26 cellular contexts compared by ENCODE assay signal in genomic region chr14:90971687-90972086, GRCh38.
DNase-seq lines count a peak whose midpoint lies in the region; ATAC-seq, FAIRE-seq and TF ChIP-seq lines count a peak whose summit lies in the region.
"Had no signal": no experiment of that assay in that cellular context is flagged by ENCODE, and none has a peak within 500 bp of the region (broad histone marks: within the 10 kb centered on the region; RNA-seq: fewer than 3 reads in every experiment).

No MANE protein-coding gene starts in this region.

- POLR2A ChIA-PET in activated CD4-positive, alpha-beta T cell treated with anti-CD3 and anti-CD28 coated beads for 36 hours (lab: Charles Lee): no interaction called here
- POLR2A ChIA-PET in activated naive CD8-positive, alpha-beta T cell treated with anti-CD3 and anti-CD28 coated beads, Interleukin-2, amount 10 ng/mL, durations not matched to agents 7 days and 5 days (lab: Charles Lee): no interaction called here

- no peak for TF ChIP-seq CTCF in Calu3 (IDR thresholded peaks at IDR 0.05; ENCODE audit: unreplicated experiment)
- no peak for TF ChIP-seq CTCF in D721Med (IDR thresholded peaks at IDR 0.05; ENCODE audit: insufficient read depth, missing control alignments)

- FAIRE-seq in D721Med (lab: Jason Lieb, UNC): no peak
- FAIRE-seq: GM12878, GM19239, H1 had no signal

- no peak for ATAC-seq in activated CD4-positive, alpha-beta T cell treated with anti-CD3 and anti-CD28 coated beads for 36 hours
- no peak for ATAC-seq in activated naive CD4-positive, alpha-beta T cell treated with anti-CD3 and anti-CD28 coated beads, Interleukin-2, amount 50 U/mL, for 72 hours
- ATAC-seq in activated naive CD8-positive, alpha-beta T cell treated with anti-CD3 and anti-CD28 coated beads, Interleukin-2, amount 10 ng/mL, durations not matched to agents 7 days and 5 days (ENCODE audit: low read depth): no peak
- ATAC-seq: A549, GM12878 had no signal

- H3K27me3 Mint-ChIP-seq in activated CD4-positive, alpha-beta T cell treated with anti-CD3 and anti-CD28 coated beads for 36 hours: no peaks in the 10 kb centered on the region
- no peaks in the 10 kb centered on the region for H3K27me3 Mint-ChIP-seq in activated naive CD4-positive, alpha-beta T cell treated with anti-CD3 and anti-CD28 coated beads, Interleukin-2, amount 50 U/mL, for 24 hours
- no peaks in the 10 kb centered on the region for H3K27me3 Mint-ChIP-seq in Calu3 (ENCODE audit: unreplicated experiment)
- H3K27me3 Mint-ChIP-seq in activated naive CD8-positive, alpha-beta T cell treated with anti-CD3 and anti-CD28 coated beads, Interleukin-2, amount 10 ng/mL, durations not matched to agents 7 days and 5 days: no peaks in the 10 kb centered on the region
- H3K27me3 Mint-ChIP-seq: CD4-positive, alpha-beta memory T cell had no signal

- H3K4me1 Mint-ChIP-seq in activated CD4-positive, alpha-beta T cell treated with anti-CD3 and anti-CD28 coated beads for 36 hours: peaks cover 40% of the 10 kb centered on the region
- H3K4me1 Mint-ChIP-seq in activated naive CD4-positive, alpha-beta T cell treated with anti-CD3 and anti-CD28 coated beads, Interleukin-2, amount 50 U/mL, for 24 hours: peaks cover 33% of the 10 kb centered on the region
- peaks cover 11% of the 10 kb centered on the region for H3K4me1 Mint-ChIP-seq in Calu3 (ENCODE audit: low read depth, unreplicated experiment)
- peaks cover 43% of the 10 kb centered on the region for H3K4me1 Mint-ChIP-seq in activated naive CD8-positive, alpha-beta T cell treated with anti-CD3 and anti-CD28 coated beads, Interleukin-2, amount 10 ng/mL, durations not matched to agents 7 days and 5 days

- peaks cover 2% of the 10 kb centered on the region for H3K9me3 Mint-ChIP-seq in activated CD4-positive, alpha-beta T cell treated with anti-CD3 and anti-CD28 coated beads for 36 hours (ENCODE audit: low read depth)
- peaks cover 5% of the 10 kb centered on the region for H3K9me3 Mint-ChIP-seq in activated naive CD4-positive, alpha-beta T cell treated with anti-CD3 and anti-CD28 coated beads, Interleukin-2, amount 50 U/mL, for 24 hours
- H3K9me3 Mint-ChIP-seq in activated naive CD4-positive, alpha-beta T cell treated with anti-CD3 and anti-CD28 coated beads, Interleukin-2, amount 50 U/mL, for 72 hours: peaks cover 0 to 5% of the 10 kb centered on the region in 2 donors
- no peaks in the 10 kb centered on the region for H3K9me3 Mint-ChIP-seq in Calu3 (ENCODE audit: low read depth, unreplicated experiment)
- H3K9me3 Mint-ChIP-seq in activated naive CD8-positive, alpha-beta T cell treated with anti-CD3 and anti-CD28 coated beads, Interleukin-2, amount 10 ng/mL, durations not matched to agents 7 days and 5 days: peaks cover 8% of the 10 kb centered on the region
- H3K9me3 Mint-ChIP-seq: CD4-positive, alpha-beta memory T cell had no signal

- CTCF ChIA-PET in activated CD4-positive, alpha-beta T cell treated with anti-CD3 and anti-CD28 coated beads for 36 hours (lab: Charles Lee): interaction anchor here (2.3 kb wide), 1 partner anchor 39 kb away, joined by 8 read pairs; no protein-coding TSS in a partner anchor
- CTCF ChIA-PET in Calu3 (lab: Charles Lee): no interaction called here

- no peak for DNase-seq in activated CD4-positive, alpha-beta T cell treated with anti-CD3 and anti-CD28 coated beads for 36 hours
- DNase-seq in activated CD4-positive, alpha-beta T cell treated with anti-CD3 and anti-CD28 coated beads, Interleukin-2, amount 50 U/mL, for 4 hours: no peak
- no peak for DNase-seq in activated naive CD4-positive, alpha-beta T cell treated with anti-CD3 and anti-CD28 coated beads, Interleukin-2, amount 50 U/mL, for 72 hours (ENCODE audit: low spot score in 2 of 2)
- DNase-seq in Calu3: no peak
- DNase-seq in activated naive CD8-positive, alpha-beta T cell treated with anti-CD3 and anti-CD28 coated beads, Interleukin-2, amount 10 ng/mL, durations not matched to agents 7 days and 5 days: no peak
- no peak for DNase-seq in NCI-H1694 (lab: John Stamatoyannopoulos, UW)
- DNase-seq in D721Med (ENCODE audit: insufficient read length, low spot score): no peak
- DNase-seq: 8988T; ACHN; AML-193; BE2C; CD4-positive, alpha-beta memory T cell; COR-L47; DMS 273 treated with DMSO at 0.1 percent for 48 hours; DMS79; EL; GDM1; GM23248; H7; HCEC 1CT had no signal

- H3K27ac Mint-ChIP-seq in activated CD4-positive, alpha-beta T cell treated with anti-CD3 and anti-CD28 coated beads for 36 hours: peak overlapping the region; percentile 41
- peak overlapping the region; percentile 41 for H3K27ac Mint-ChIP-seq in activated naive CD4-positive, alpha-beta T cell treated with anti-CD3 and anti-CD28 coated beads, Interleukin-2, amount 50 U/mL, for 24 hours
- no peak overlapping the region for H3K27ac Mint-ChIP-seq in activated naive CD4-positive, alpha-beta T cell treated with anti-CD3 and anti-CD28 coated beads, Interleukin-2, amount 50 U/mL, for 72 hours
- H3K27ac Mint-ChIP-seq in Calu3 (ENCODE audit: unreplicated experiment): peak overlapping the region; percentile 15
- H3K27ac Mint-ChIP-seq in activated naive CD8-positive, alpha-beta T cell treated with anti-CD3 and anti-CD28 coated beads, Interleukin-2, amount 10 ng/mL, durations not matched to agents 7 days and 5 days: peak overlapping the region; percentile 6
- H3K27ac Mint-ChIP-seq: CD14-positive monocyte had no signal

- intact Hi-C loops in activated CD4-positive, alpha-beta T cell treated with anti-CD3 and anti-CD28 coated beads for 36 hours (cut with DNase I, micrococcal nuclease): loop anchor here in 1 of 2 experiments (2.0 to 5.0 kb wide), 3 partner anchors 15 to 256 kb away; no protein-coding TSS in a partner anchor
- intact Hi-C loops in Calu3 (cut with micrococcal nuclease; ENCODE audit: unreplicated experiment): loop anchor here (1.0 kb wide), 1 partner anchor 10 kb away; no protein-coding TSS in a partner anchor

- peaks cover 31% of the 10 kb centered on the region for H3K36me3 Mint-ChIP-seq in activated CD4-positive, alpha-beta T cell treated with anti-CD3 and anti-CD28 coated beads for 36 hours (ENCODE audit: low read depth)
- peaks cover 23% of the 10 kb centered on the region for H3K36me3 Mint-ChIP-seq in activated naive CD4-positive, alpha-beta T cell treated with anti-CD3 and anti-CD28 coated beads, Interleukin-2, amount 50 U/mL, for 24 hours
- peaks cover 9 to 35% of the 10 kb centered on the region in 2 donors for H3K36me3 Mint-ChIP-seq in activated naive CD4-positive, alpha-beta T cell treated with anti-CD3 and anti-CD28 coated beads, Interleukin-2, amount 50 U/mL, for 72 hours
- no peaks in the 10 kb centered on the region for H3K36me3 Mint-ChIP-seq in Calu3 (ENCODE audit: insufficient read depth, unreplicated experiment)
- H3K36me3 Mint-ChIP-seq in activated naive CD8-positive, alpha-beta T cell treated with anti-CD3 and anti-CD28 coated beads, Interleukin-2, amount 10 ng/mL, durations not matched to agents 7 days and 5 days: peaks cover 52% of the 10 kb centered on the region

- BruUV-seq in Calu3 (replicated peaks; lab: Mats Ljungman, UMichigan): no TSS peak

- no peak overlapping the region for H3K4me3 Mint-ChIP-seq in activated CD4-positive, alpha-beta T cell treated with anti-CD3 and anti-CD28 coated beads for 36 hours
- H3K4me3 Mint-ChIP-seq in activated naive CD4-positive, alpha-beta T cell treated with anti-CD3 and anti-CD28 coated beads, Interleukin-2, amount 50 U/mL, for 24 hours: no peak overlapping the region
- H3K4me3 Mint-ChIP-seq in Calu3 (ENCODE audit: low read depth, unreplicated experiment): no peak overlapping the region
- H3K4me3 Mint-ChIP-seq in activated naive CD8-positive, alpha-beta T cell treated with anti-CD3 and anti-CD28 coated beads, Interleukin-2, amount 10 ng/mL, durations not matched to agents 7 days and 5 days: no peak overlapping the region
- H3K4me3 Mint-ChIP-seq: CD14-positive monocyte; CD4-positive, alpha-beta memory T cell had no signal

Comparison
In these comparisons a context has a peak if more than half of its experiments do, and no peak if none do; other contexts are left out.
1. H3K27ac Mint-ChIP-seq: peak in activated CD4-positive, alpha-beta T cell treated with anti-CD3 and anti-CD28 coated beads for 36 hours (single experiment), activated naive CD4-positive, alpha-beta T cell treated with anti-CD3 and anti-CD28 coated beads, Interleukin-2, amount 50 U/mL, for 24 hours (single experiment), Calu3 (single experiment) and activated naive CD8-positive, alpha-beta T cell treated with anti-CD3 and anti-CD28 coated beads, Interleukin-2, amount 10 ng/mL, durations not matched to agents 7 days and 5 days (single experiment); none in activated naive CD4-positive, alpha-beta T cell treated with anti-CD3 and anti-CD28 coated beads, Interleukin-2, amount 50 U/mL, for 72 hours (0 of 2).